In the genomic region with DNA sequence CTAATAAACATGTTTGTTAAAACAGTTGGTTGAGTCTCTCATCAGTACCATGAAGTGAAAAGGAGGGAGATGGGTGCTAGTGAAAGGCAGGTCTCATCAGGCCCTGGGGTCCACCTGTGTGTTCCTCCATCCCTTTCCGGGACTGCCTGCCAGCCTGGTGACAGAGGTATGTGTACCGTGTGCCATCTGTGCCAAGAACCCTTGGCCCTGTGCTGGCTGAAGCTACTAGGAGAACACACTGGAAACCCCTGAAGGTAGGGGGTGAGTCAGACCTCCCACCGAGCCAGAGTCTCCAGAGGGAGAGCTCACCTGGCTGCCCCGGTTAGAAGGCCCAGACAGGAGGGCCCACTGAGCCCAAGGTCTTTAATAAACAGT, we compare ENCODE assay signal across 8 cellular contexts. TPM values are rescaled to one million over a fixed set of nuclear protein-coding genes. Genes with fewer than 3 reads are reported as not detected.
DNase-seq lines count a peak whose midpoint lies in the region; ATAC-seq and TF ChIP-seq lines count a peak whose summit lies in the region.

No MANE protein-coding gene starts in this region.

- no peak overlapping the region for H2BK120ac ChIP-seq in trophoblast cell (ENCODE audit: insufficient read depth, low read length, poor library complexity)

- peaks cover 20% of the 10 kb centered on the region for H3K79me2 ChIP-seq in trophoblast cell (ENCODE audit: control insufficient read depth, insufficient read depth, low read length, poor library complexity)

- H3K9ac ChIP-seq in trophoblast cell (ENCODE audit: low read length) = no peak overlapping the region

- no CpG with 5 or more reads among the region's 4 CpGs for WGBS in trophoblast cell (ENCODE audit: extremely low coverage, insufficient coverage, insufficient read length)

- TF ChIP-seq CTCF in WERI-Rb-1 (IDR thresholded peaks at IDR 0.05; ENCODE audit: low read depth, low read length) = no peak

- no peak overlapping the region for H3K18ac ChIP-seq in trophoblast cell (ENCODE audit: low read length)

- peak; percentile 76 for DNase-seq in activated effector memory CD4-positive, alpha-beta T cell treated with anti-CD3 and anti-CD28 coated beads, Interleukin-2, amount 50 U/mL, for 16 hours
- no peak for DNase-seq in activated effector memory CD4-positive, alpha-beta T cell treated with Interleukin-2 at 50 U/mL for 16 hours
- DNase-seq in WERI-Rb-1 = no peak
- no peak for DNase-seq in epithelial cell of prostate (ENCODE audit: low read depth, low spot score)
- no peak for DNase-seq in trophoblast cell
- DNase-seq in HuH-7.5 (ENCODE audit: low spot score) = no peak

- H3K27me3 ChIP-seq in WERI-Rb-1 (ENCODE audit: insufficient read depth, low read depth, severe bottlenecking) = no peaks in the 10 kb centered on the region
- no peaks in the 10 kb centered on the region for H3K27me3 ChIP-seq in trophoblast cell (ENCODE audit: insufficient read depth, low read length)

- no peak overlapping the region for H3K23ac ChIP-seq in trophoblast cell (ENCODE audit: low read length)

- no peak overlapping the region for H2AK5ac ChIP-seq in trophoblast cell (ENCODE audit: low read length)

- peaks cover 16% of the 10 kb centered on the region for H3K36me3 ChIP-seq in WERI-Rb-1
- peaks cover 12 to 15% of the 10 kb centered on the region in 2 experiments for H3K36me3 ChIP-seq in trophoblast cell (ENCODE audit: control insufficient read depth in 1 of 2, insufficient read depth in 2 of 2, low read length in 2 of 2)

- H3K4me2 ChIP-seq in trophoblast cell (ENCODE audit: low read length) = no peak overlapping the region

- no peak overlapping the region for H2BK12ac ChIP-seq in trophoblast cell (ENCODE audit: low read length)

- H4K12ac ChIP-seq in trophoblast cell (ENCODE audit: low read depth, low read length) = no peak overlapping the region

- H2AFZ ChIP-seq in trophoblast cell (ENCODE audit: insufficient read depth, low read length, poor library complexity) = no peak overlapping the region

- peaks cover 17% of the 10 kb centered on the region for H3K79me1 ChIP-seq in trophoblast cell (ENCODE audit: low read length)

- H3K4ac ChIP-seq in trophoblast cell (ENCODE audit: low read depth, low read length) = no peak overlapping the region

- H3K4me1 ChIP-seq in trophoblast cell (ENCODE audit: control insufficient read depth in 1 of 2, insufficient read depth in 2 of 2, low read length in 2 of 2) = peaks cover 14 to 21% of the 10 kb centered on the region in 2 experiments

- H3K4me3 ChIP-seq in WERI-Rb-1 (ENCODE audit: low read depth, low read length) (peak overlapping the region; percentile 68), trophoblast cell (ENCODE audit: low read depth, low read length) (no peak overlapping the region)

- H3K14ac ChIP-seq in trophoblast cell (ENCODE audit: low read length) = peak overlapping the region; percentile 33

- ATAC-seq in GM18870 (IDR thresholded peaks at IDR 0.05; ENCODE audit: unreplicated experiment) (no peak), GM21717 (IDR thresholded peaks at IDR 0.05; ENCODE audit: unreplicated experiment) (no peak)

- H2BK5ac ChIP-seq in trophoblast cell (ENCODE audit: low read depth, low read length, poor library complexity) = no peak overlapping the region

- H3K9me3 ChIP-seq in WERI-Rb-1 (ENCODE audit: severe bottlenecking) = no peaks in the 10 kb centered on the region
- H3K9me3 ChIP-seq in trophoblast cell (ENCODE audit: insufficient read depth, low read depth, low read length) = no peaks in the 10 kb centered on the region

- peak overlapping the region; percentile 35 for H3K27ac ChIP-seq in WERI-Rb-1
- peak overlapping the region; percentile 100 for H3K27ac ChIP-seq in epithelial cell of prostate
- peak overlapping the region; percentile 20 for H3K27ac ChIP-seq in trophoblast cell (ENCODE audit: low read depth, low read length)

- peak overlapping the region; percentile 8 for H4K8ac ChIP-seq in trophoblast cell (ENCODE audit: low read depth, low read length)

- H4K91ac ChIP-seq in trophoblast cell (ENCODE audit: low read depth, low read length) = no peak overlapping the region

RNA-seq across cellular contexts. Expression of gene DDIT4, which starts 2.3 kb away (rescaled TPM):
- polyA plus RNA-seq in trophoblast cell (2013) = 175 and 178 TPM in 2 replicates

RNA-seq across cellular contexts. Expression of gene ASCC1, which starts 59.9 kb away (rescaled TPM):
- polyA plus RNA-seq in trophoblast cell (2013) = 33.6 and 35.4 TPM in 2 replicates

Comparison
In these comparisons a context has a peak if more than half of its experiments do, and no peak if none do; other contexts are left out.
1. H3K27ac ChIP-seq: peak in every context shown above with its lines; median percentile 100 in epithelial cell of prostate; 35 in WERI-Rb-1; 20 in trophoblast cell.